Comparison of ENCODE assay signal across 1 cellular context in the genomic region with DNA sequence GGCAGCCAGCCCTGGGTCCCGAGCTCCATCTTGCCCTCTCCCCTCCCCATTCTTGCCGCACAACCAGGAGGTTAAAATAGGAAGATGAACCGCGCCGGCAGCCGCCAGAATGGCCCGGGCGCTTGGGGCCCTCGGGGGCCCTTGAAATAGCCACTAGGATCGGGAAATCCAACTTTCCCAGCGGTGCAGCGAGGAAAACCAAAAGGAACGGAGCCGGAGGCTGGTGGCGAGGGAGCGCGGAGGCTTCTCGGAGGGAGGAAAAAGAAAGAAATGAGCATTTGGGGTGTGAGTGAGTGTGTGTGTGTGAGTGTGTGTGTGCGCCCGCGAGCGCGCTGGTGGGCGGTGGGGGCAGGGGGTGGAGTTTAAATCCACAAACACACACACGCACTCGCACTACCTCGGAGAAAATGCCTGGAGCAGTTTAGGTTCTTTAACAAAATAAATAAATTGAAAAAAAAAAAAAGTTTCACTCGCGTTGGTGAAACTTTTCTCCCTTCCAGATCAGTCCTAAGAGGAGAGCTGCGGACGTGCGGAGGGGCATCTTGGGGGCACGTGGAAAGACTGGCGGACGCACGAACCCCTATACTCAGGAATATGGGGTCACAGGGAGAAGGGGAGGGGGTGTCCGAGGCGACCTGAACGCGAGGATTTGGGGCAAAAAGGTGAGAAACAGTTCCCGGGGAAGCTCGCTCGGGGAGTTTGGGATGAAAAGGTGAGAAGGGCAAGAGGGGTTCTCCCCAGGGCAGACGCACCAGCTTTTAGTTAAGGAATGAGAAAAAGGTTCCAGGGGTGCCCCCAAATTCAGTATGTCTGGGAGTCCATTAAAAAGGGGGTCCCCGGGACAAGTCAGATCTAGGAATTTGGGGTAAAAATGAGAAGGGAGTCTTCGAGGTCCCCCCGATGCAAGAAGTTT.
TF ChIP-seq lines count a peak whose summit lies in the region.

No MANE protein-coding gene starts in this region.

TF ChIP-seq in K562, 482 proteins besides CTCF, POLR2A, EP300 and RAD21 (continued from another document):
- TF ChIP-seq YY1 (IDR thresholded peaks at IDR 0.05; ENCODE audit: borderline replicate concordance in 1 of 3, control insufficient read depth in 1 of 3, extremely low read depth in 1 of 3, insufficient read depth in 3 of 3, insufficient read length in 1 of 3, insufficient replicate concordance in 2 of 3, low read depth in 1 of 3, low read length in 2 of 3), result peak in 1 of 3 experiments; percentile 19
- peak; percentile 27 for TF ChIP-seq TAF1 (IDR thresholded peaks at IDR 0.05; ENCODE audit: control insufficient read depth, extremely low read depth, insufficient read depth, low read length, severe bottlenecking)
- no peak for TF ChIP-seq HDGF (IDR thresholded peaks at IDR 0.05)
- TF ChIP-seq KDM4B (IDR thresholded peaks at IDR 0.05; ENCODE audit: borderline replicate concordance in 2 of 2, low read depth in 1 of 2), result 0 out of 4 replicates have a peak, but pooled peaks of 1 of the 2 experiments have one; percentile 26
- peak; percentile 34; the same call in 1 of the 2 replicates for TF ChIP-seq BCOR (IDR thresholded peaks at IDR 0.05)
- TF ChIP-seq ARID1B (IDR thresholded peaks at IDR 0.05), result peak; percentile 43; the same call in 1 of the 2 replicates
- peak; percentile 43 for TF ChIP-seq ZFX (CRISPR knock-in tag; IDR thresholded peaks at IDR 0.05)
- TF ChIP-seq KAT7 (CRISPR knock-in tag; IDR thresholded peaks at IDR 0.05; ENCODE audit: borderline replicate concordance), result no peak
- peak; percentile 67 for TF ChIP-seq POLR2G (IDR thresholded peaks at IDR 0.05; ENCODE audit: low read depth, low read length)
- TF ChIP-seq TOE1 (IDR thresholded peaks at IDR 0.05; ENCODE audit: borderline replicate concordance), result peak; percentile 38; the same call in 1 of the 2 replicates
- TF ChIP-seq TOE1 (CRISPR knock-in tag; IDR thresholded peaks at IDR 0.05; ENCODE audit: borderline replicate concordance, low read depth), result no peak
- TF ChIP-seq, protein P1, sequence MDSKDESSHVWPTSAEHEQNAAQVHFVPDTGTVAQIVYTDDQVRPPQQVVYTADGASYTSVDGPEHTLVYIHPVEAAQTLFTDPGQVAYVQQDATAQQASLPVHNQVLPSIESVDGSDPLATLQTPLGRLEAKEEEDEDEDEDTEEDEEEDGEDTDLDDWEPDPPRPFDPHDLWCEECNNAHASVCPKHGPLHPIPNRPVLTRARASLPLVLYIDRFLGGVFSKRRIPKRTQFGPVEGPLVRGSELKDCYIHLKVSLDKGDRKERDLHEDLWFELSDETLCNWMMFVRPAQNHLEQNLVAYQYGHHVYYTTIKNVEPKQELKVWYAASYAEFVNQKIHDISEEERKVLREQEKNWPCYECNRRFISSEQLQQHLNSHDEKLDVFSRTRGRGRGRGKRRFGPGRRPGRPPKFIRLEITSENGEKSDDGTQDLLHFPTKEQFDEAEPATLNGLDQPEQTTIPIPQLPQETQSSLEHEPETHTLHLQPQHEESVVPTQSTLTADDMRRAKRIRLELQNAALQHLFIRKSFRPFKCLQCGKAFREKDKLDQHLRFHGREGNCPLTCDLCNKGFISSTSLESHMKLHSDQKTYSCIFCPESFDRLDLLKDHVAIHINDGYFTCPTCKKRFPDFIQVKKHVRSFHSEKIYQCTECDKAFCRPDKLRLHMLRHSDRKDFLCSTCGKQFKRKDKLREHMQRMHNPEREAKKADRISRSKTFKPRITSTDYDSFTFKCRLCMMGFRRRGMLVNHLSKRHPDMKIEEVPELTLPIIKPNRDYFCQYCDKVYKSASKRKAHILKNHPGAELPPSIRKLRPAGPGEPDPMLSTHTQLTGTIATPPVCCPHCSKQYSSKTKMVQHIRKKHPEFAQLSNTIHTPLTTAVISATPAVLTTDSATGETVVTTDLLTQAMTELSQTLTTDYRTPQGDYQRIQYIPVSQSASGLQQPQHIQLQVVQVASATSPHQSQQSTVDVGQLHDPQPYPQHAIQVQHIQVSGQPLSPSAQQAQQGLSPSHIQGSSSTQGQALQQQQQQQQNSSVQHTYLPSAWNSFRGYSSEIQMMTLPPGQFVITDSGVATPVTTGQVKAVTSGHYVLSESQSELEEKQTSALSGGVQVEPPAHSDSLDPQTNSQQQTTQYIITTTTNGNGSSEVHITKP (IDR thresholded peaks at IDR 0.05; ENCODE audit: partially characterized antibody), result peak; percentile 21
- peak; percentile 51; the same call in 1 of the 2 replicates for TF ChIP-seq NBN (IDR thresholded peaks at IDR 0.05; ENCODE audit: low read depth)
- TF ChIP-seq HDAC2 (IDR thresholded peaks at IDR 0.05), result 0 out of 2 replicates have a peak, but pooled peaks have one; percentile 48
- TF ChIP-seq MYNN (IDR thresholded peaks at IDR 0.05), result peak; percentile 25; the same call in 1 of the 2 replicates
- TF ChIP-seq MYNN (CRISPR knock-in tag; IDR thresholded peaks at IDR 0.05), result no peak
- TF ChIP-seq, protein P2, sequence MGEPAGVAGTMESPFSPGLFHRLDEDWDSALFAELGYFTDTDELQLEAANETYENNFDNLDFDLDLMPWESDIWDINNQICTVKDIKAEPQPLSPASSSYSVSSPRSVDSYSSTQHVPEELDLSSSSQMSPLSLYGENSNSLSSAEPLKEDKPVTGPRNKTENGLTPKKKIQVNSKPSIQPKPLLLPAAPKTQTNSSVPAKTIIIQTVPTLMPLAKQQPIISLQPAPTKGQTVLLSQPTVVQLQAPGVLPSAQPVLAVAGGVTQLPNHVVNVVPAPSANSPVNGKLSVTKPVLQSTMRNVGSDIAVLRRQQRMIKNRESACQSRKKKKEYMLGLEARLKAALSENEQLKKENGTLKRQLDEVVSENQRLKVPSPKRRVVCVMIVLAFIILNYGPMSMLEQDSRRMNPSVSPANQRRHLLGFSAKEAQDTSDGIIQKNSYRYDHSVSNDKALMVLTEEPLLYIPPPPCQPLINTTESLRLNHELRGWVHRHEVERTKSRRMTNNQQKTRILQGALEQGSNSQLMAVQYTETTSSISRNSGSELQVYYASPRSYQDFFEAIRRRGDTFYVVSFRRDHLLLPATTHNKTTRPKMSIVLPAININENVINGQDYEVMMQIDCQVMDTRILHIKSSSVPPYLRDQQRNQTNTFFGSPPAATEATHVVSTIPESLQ (CRISPR knock-in tag; IDR thresholded peaks at IDR 0.05), result 0 out of 2 replicates have a peak, but pooled peaks have one; percentile 31
- TF ChIP-seq NFRKB (IDR thresholded peaks at IDR 0.05; ENCODE audit: low read depth), result no peak
- peak; percentile 76 for TF ChIP-seq CXXC5 (CRISPR knock-in tag; IDR thresholded peaks at IDR 0.05)
- peak; percentile 62; the same call in 1 of the 2 replicates for TF ChIP-seq SMARCA4 (IDR thresholded peaks at IDR 0.05)
- TF ChIP-seq CTBP1 (IDR thresholded peaks at IDR 0.05; ENCODE audit: borderline replicate concordance), result peak; percentile 35; the same call in 1 of the 2 replicates
- peak; percentile 17; the same call in 1 of the 2 replicates for TF ChIP-seq PHF8 (IDR thresholded peaks at IDR 0.05; ENCODE audit: borderline replicate concordance, low read length)
- peak; percentile 41; the same call in 1 of the 2 replicates for TF ChIP-seq SMARCE1 (IDR thresholded peaks at IDR 0.05)
- 0 out of 2 replicates have a peak, but pooled peaks have one; percentile 47 for TF ChIP-seq DPF2 (IDR thresholded peaks at IDR 0.05)
- no peak for TF ChIP-seq ATF1 (CRISPR knock-in tag; IDR thresholded peaks at IDR 0.05)
- peak; percentile 15; the same call in 1 of the 2 replicates for TF ChIP-seq ATF1 (tag; IDR thresholded peaks at IDR 0.05)
- TF ChIP-seq ZNF174 (CRISPR knock-in tag; IDR thresholded peaks at IDR 0.05), result no peak
- no peak for TF ChIP-seq RBM15 (IDR thresholded peaks at IDR 0.05; ENCODE audit: insufficient read depth, low read length)
- TF ChIP-seq POLR2H (tag; IDR thresholded peaks at IDR 0.05; ENCODE audit: low read depth), result no peak
- TF ChIP-seq HCFC1 (IDR thresholded peaks at IDR 0.05; ENCODE audit: low read depth, low read length), result no peak
- peak; percentile 40 for TF ChIP-seq KDM5B (IDR thresholded peaks at IDR 0.05; ENCODE audit: insufficient replicate concordance, low read depth, low read length)
- peak; percentile 43; the same call in 1 of the 2 replicates for TF ChIP-seq MYC (IDR thresholded peaks at IDR 0.05; ENCODE audit: low read depth, low read length)
- no peak for TF ChIP-seq MYC (CRISPR knock-in tag; IDR thresholded peaks at IDR 0.05; ENCODE audit: borderline replicate concordance, low read depth)
- TF ChIP-seq, protein P3, sequence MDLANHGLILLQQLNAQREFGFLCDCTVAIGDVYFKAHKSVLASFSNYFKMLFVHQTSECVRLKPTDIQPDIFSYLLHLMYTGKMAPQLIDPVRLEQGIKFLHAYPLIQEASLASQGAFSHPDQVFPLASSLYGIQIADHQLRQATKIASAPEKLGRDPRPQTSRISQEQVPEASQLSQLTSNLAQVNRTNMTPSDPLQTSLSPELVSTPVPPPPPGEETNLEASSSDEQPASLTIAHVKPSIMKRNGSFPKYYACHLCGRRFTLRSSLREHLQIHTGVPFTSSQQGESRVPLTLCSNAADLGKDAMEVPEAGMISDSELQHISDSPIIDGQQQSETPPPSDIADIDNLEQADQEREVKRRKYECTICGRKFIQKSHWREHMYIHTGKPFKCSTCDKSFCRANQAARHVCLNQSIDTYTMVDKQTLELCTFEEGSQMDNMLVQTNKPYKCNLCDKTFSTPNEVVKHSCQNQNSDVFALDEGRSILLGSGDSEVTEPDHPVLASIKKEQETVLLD (IDR thresholded peaks at IDR 0.05), result peak; percentile 56; the same call in 1 of the 2 replicates
